Comparison of ENCODE assay signal across 22 cellular contexts in the genomic region with DNA sequence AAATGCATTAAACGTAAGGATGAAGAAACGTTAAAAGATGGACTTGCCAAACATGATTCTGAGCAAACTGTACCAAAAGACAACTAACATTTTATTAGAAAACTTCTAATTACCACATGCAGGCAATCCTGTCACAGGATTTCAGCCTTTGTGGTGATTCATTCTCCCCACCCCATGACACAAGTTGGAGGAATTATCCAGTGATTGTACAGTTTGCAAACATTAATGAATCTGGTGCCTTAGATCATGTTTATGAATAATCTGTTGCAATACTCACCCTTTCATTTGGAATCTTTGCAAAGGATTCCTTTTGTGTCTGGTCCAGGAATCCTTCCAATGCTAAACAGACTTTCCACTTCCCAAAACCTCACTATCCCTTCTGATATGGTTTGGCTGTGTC. TPM values are rescaled to one million over a fixed set of nuclear protein-coding genes. Genes with fewer than 3 reads are reported as not detected.
"Had no signal": no experiment of that assay in that cellular context is flagged by ENCODE, and none has a peak within 500 bp of the region (broad histone marks: within the 10 kb centered on the region; RNA-seq: fewer than 3 reads in every experiment).

No MANE protein-coding gene starts in this region.

- ATAC-seq: effector memory CD8-positive, alpha-beta T cell; gastroesophageal sphincter; left cardiac atrium; lower lobe of right lung; pancreas; right lobe of liver; stimulated activated effector memory CD8-positive, alpha-beta T cell treated with anti-CD3 and anti-CD28 coated beads, Interleukin-12 subunit alpha, Interleukin-12 subunit beta, amount 100 ng/mL, for 72 hours; stimulated activated naive CD8-positive, alpha-beta T cell treated with anti-CD3 and anti-CD28 coated beads, Interleukin-15, Interleukin-2, amounts not matched to agents 100 U/mL and 50 U/mL, for 24 hours had no signal

- DNase-seq: effector memory CD8-positive, alpha-beta T cell; glutamatergic neuron; left cardiac atrium; left ventricle myocardium inferior; lower lobe of right lung; mesendoderm; naive B cell; occipital lobe; pancreas; retina; right lobe of liver; stimulated activated CD4-positive, alpha-beta T cell treated with anti-CD3 and anti-CD28 coated beads, Interleukin-4, amount 100 ng/mL, for 1 hour; stimulated activated CD8-positive, alpha-beta memory T cell treated with anti-CD3 and anti-CD28 coated beads, Interleukin-4, amount 100 ng/mL, for 48 hours; stimulated activated naive CD8-positive, alpha-beta T cell treated with anti-CD3 and anti-CD28 coated beads, Interleukin-15, Interleukin-2, amounts not matched to agents 100 U/mL and 50 U/mL, for 24 hours; thyroid gland had no signal

- H3K27ac ChIP-seq: gastroesophageal sphincter, left ventricle myocardium inferior, lower lobe of right lung, pancreas, right lobe of liver, suprapubic skin, thyroid gland had no signal

- H3K4me1 Mint-ChIP-seq: naive B cell; stimulated activated effector memory CD8-positive, alpha-beta T cell treated with anti-CD3 and anti-CD28 coated beads, Interleukin-12 subunit alpha, Interleukin-12 subunit beta, amount 100 ng/mL, for 72 hours had no signal

- H3K9me3 Mint-ChIP-seq: dendritic cell treated with granulocyte-macrophage colony-stimulating factor and Interleukin-4, amounts not matched to agents 40 ng/mL and 50 ng/mL, for 4 days; stimulated activated effector memory CD8-positive, alpha-beta T cell treated with anti-CD3 and anti-CD28 coated beads, Interleukin-12 subunit alpha, Interleukin-12 subunit beta, amount 100 ng/mL, for 72 hours had no signal

- H3K27me3 ChIP-seq: right lobe of liver, thyroid gland had no signal

- H3K4me3 Mint-ChIP-seq: dendritic cell treated with granulocyte-macrophage colony-stimulating factor and Interleukin-4, amounts not matched to agents 40 ng/mL and 50 ng/mL, for 4 days; effector memory CD8-positive, alpha-beta T cell; naive B cell; nephron; stimulated activated effector memory CD8-positive, alpha-beta T cell treated with anti-CD3 and anti-CD28 coated beads, Interleukin-12 subunit alpha, Interleukin-12 subunit beta, amount 100 ng/mL, for 72 hours; type B pancreatic cell had no signal

- H3K4me3 ChIP-seq: gastroesophageal sphincter, left ventricle myocardium inferior, lower lobe of right lung, pancreas, right lobe of liver, suprapubic skin, thyroid gland had no signal

- H3K27me3 Mint-ChIP-seq: dendritic cell treated with granulocyte-macrophage colony-stimulating factor and Interleukin-4, amounts not matched to agents 40 ng/mL and 50 ng/mL, for 4 days had no signal

- H3K36me3 Mint-ChIP-seq: naive B cell; stimulated activated effector memory CD8-positive, alpha-beta T cell treated with anti-CD3 and anti-CD28 coated beads, Interleukin-12 subunit alpha, Interleukin-12 subunit beta, amount 100 ng/mL, for 72 hours; type B pancreatic cell had no signal

- H3K27ac Mint-ChIP-seq: dendritic cell treated with granulocyte-macrophage colony-stimulating factor and Interleukin-4, amounts not matched to agents 40 ng/mL and 50 ng/mL, for 4 days; effector memory CD8-positive, alpha-beta T cell; naive B cell; nephron; progenitor cell of endocrine pancreas; stimulated activated effector memory CD8-positive, alpha-beta T cell treated with anti-CD3 and anti-CD28 coated beads, Interleukin-12 subunit alpha, Interleukin-12 subunit beta, amount 100 ng/mL, for 72 hours; type B pancreatic cell had no signal

- H3K4me1 ChIP-seq: gastroesophageal sphincter, left ventricle myocardium inferior, lower lobe of right lung, pancreas, right lobe of liver, suprapubic skin, thyroid gland had no signal

RNA-seq across cellular contexts. Expression of a gene that starts 23.3 kb away (rescaled TPM):
- total RNA-seq: right lobe of liver had no signal
